Comparison of ENCODE assay signal across 8 cellular contexts in the genomic region with DNA sequence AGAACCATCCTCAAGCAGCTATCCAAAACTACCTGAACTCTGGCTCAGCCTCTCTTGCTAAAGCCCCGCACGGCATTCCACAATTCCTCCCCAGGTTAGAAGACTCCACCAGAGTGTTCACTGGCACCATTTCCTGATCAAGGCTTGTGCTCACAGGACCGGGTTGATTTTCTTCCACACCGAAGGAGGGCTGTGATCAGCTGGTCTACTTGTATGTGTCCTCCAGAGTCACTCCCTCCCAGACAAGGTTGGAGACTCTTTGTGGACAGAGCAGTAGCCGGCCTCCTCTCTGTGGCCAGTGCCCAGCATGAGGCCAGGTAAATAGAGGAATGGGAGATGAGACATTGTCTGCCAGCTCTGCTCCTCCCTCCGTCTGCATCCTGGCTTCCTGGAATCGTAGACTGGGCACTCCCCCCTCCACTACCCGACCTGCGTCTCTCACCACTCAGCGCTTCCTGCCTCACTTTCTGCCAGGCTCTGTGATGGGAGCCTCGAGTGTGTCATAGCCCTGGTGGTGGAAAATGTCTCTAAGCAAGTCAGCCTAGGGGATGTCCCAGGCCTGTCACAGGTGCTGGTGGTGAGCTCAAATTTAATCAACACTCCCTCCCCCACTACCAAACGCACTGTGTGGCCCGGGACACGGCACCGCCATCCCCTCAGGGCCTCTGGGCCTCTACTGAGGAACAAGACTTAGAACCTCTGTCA. TPM values are rescaled to one million over a fixed set of nuclear protein-coding genes. Genes with fewer than 3 reads are reported as not detected.
A peak's percentile ranks its signal among the peaks of the same experiment; 100 is the strongest.
DNase-seq lines count a peak whose midpoint lies in the region; ATAC-seq and TF ChIP-seq lines count a peak whose summit lies in the region.

No MANE protein-coding gene starts in this region.

- H3K27ac Mint-ChIP-seq in IgD-negative memory B cell (peak overlapping the region; percentile 57 to 78 (median 68)), endodermal cell (peak overlapping the region; percentile 95)
- H3K27ac Mint-ChIP-seq in activated CD4-positive, alpha-beta memory T cell treated with anti-CD3 and anti-CD28 coated beads for 36 hours = peak overlapping the region; percentile 100

- POLR2A ChIA-PET in activated CD4-positive, alpha-beta memory T cell treated with anti-CD3 and anti-CD28 coated beads for 36 hours (lab: Charles Lee) = interaction anchor here (0.6 to 9.8 kb wide), 27 partner anchors 14 to 598 kb away, joined by 3 to 139 read pairs (median 5); partner anchors contain the start of genes CYTH4, IL2RB, KCTD17 and MPST

- peak overlapping the region; percentile 2 to 89 (median 20) for H3K4me3 Mint-ChIP-seq in IgD-negative memory B cell
- H3K4me3 Mint-ChIP-seq in activated CD4-positive, alpha-beta memory T cell treated with anti-CD3 and anti-CD28 coated beads for 36 hours = peak overlapping the region; percentile 88
- H3K4me3 Mint-ChIP-seq in endodermal cell = peak overlapping the region; percentile 12

- no peaks in the 10 kb centered on the region for H3K27me3 ChIP-seq in endodermal cell (ENCODE audit: control insufficient read depth, insufficient read depth, low read length, poor library complexity, severe bottlenecking)

- CTCF ChIA-PET in activated CD4-positive, alpha-beta memory T cell treated with anti-CD3 and anti-CD28 coated beads for 36 hours (lab: Charles Lee) = interaction anchor here (0.7 to 9.1 kb wide), 21 partner anchors 11 to 138 kb away, joined by 3 to 91 read pairs (median 6); partner anchors contain the start of genes IL2RB, KCTD17 and TST

- no peaks in the 10 kb centered on the region for H3K9me3 ChIP-seq in endodermal cell (ENCODE audit: control insufficient read depth, low read length)

- WGBS in endodermal cell (ENCODE audit: insufficient coverage in 1 of 2, insufficient read length in 1 of 2), 2 experiments = 60 to 77% methylated on average over 7 to 15 of the region's 15 CpGs

- peak; percentile 56 for TF ChIP-seq CTCF in endodermal cell (conservative IDR thresholded peaks at IDR 0.05)

- H3K36me3 Mint-ChIP-seq in IgD-negative memory B cell = peaks cover 1% of the 10 kb centered on the region
- peaks cover 33% of the 10 kb centered on the region for H3K36me3 Mint-ChIP-seq in activated CD4-positive, alpha-beta memory T cell treated with anti-CD3 and anti-CD28 coated beads for 36 hours
- no peaks in the 10 kb centered on the region for H3K36me3 Mint-ChIP-seq in endodermal cell (ENCODE audit: low read depth)

- peak overlapping the region; percentile 38 for H3K9ac ChIP-seq in endodermal cell (ENCODE audit: extremely low read depth, low read length, poor library complexity, severe bottlenecking)

- H3K4me1 Mint-ChIP-seq in IgD-negative memory B cell (peaks cover 15 to 22% (median 20%) of the 10 kb centered on the region in 3 donors), endodermal cell (peaks cover 40% of the 10 kb centered on the region)
- peaks cover 81% of the 10 kb centered on the region for H3K4me1 Mint-ChIP-seq in activated CD4-positive, alpha-beta memory T cell treated with anti-CD3 and anti-CD28 coated beads for 36 hours (ENCODE audit: low read depth)

- DNase-seq in COR-L47 (lab: John Stamatoyannopoulos, UW) (peak; percentile 37), endodermal cell (peak; percentile 81), SIG-M5 (lab: John Stamatoyannopoulos, UW) (no peak), COLO668 (lab: John Stamatoyannopoulos, UW; ENCODE audit: unreplicated experiment) (no peak)
- peak; percentile 97 for DNase-seq in activated CD4-positive, alpha-beta memory T cell treated with anti-CD3 and anti-CD28 coated beads for 36 hours
- DNase-seq in stimulated activated CD4-positive, alpha-beta T cell treated with anti-CD3 and anti-CD28 coated beads, Interleukin-4, amount 100 ng/mL, for 1 hour = peak; percentile 86

- peaks cover 21% of the 10 kb centered on the region for H3K4me1 ChIP-seq in endodermal cell (ENCODE audit: control insufficient read depth, insufficient read depth, low read length)

- H3K27me3 Mint-ChIP-seq in IgD-negative memory B cell (peaks cover 2% of the 10 kb centered on the region), endodermal cell (ENCODE audit: insufficient read depth) (no peaks in the 10 kb centered on the region)
- no peaks in the 10 kb centered on the region for H3K27me3 Mint-ChIP-seq in activated CD4-positive, alpha-beta memory T cell treated with anti-CD3 and anti-CD28 coated beads for 36 hours

- intact Hi-C loops in activated CD4-positive, alpha-beta memory T cell treated with anti-CD3 and anti-CD28 coated beads for 36 hours (cut with micrococcal nuclease) = loop anchor here (1.0 to 10.0 kb wide), 10 partner anchors 16 to 597 kb away; partner anchors contain the start of genes EIF3D, IFT27 and IL2RB

- no peaks in the 10 kb centered on the region for H3K36me3 ChIP-seq in endodermal cell (ENCODE audit: control insufficient read depth, insufficient read depth, low read length)

- no peaks in the 10 kb centered on the region for H3K9me3 Mint-ChIP-seq in IgD-negative memory B cell
- no peaks in the 10 kb centered on the region for H3K9me3 Mint-ChIP-seq in activated CD4-positive, alpha-beta memory T cell treated with anti-CD3 and anti-CD28 coated beads for 36 hours
- H3K9me3 Mint-ChIP-seq in endodermal cell = no peaks in the 10 kb centered on the region

- no peak overlapping the region for H3K27ac ChIP-seq in endodermal cell (ENCODE audit: low read depth, low read length)

- peak overlapping the region; percentile 50 for H3K4me3 ChIP-seq in endodermal cell (ENCODE audit: low read length)

- ATAC-seq in GM21423 (IDR thresholded peaks at IDR 0.05; ENCODE audit: unreplicated experiment) = peak; percentile 87

RNA-seq across cellular contexts. Expression of gene TMPRSS6, which starts 12.5 kb away (rescaled TPM):
- polyA plus RNA-seq in IgD-negative memory B cell = not detected
- 10 to 100 TPM; 39.9 to 42.1 TPM for total RNA-seq in activated CD4-positive, alpha-beta memory T cell treated with anti-CD3 and anti-CD28 coated beads for 36 hours
- under 1 TPM; 0.22 to 0.31 TPM for total RNA-seq in endodermal cell
- polyA plus RNA-seq in endodermal cell (2013, experiment 1 of 2) = not detected
- not detected for polyA plus RNA-seq in endodermal cell (2013, experiment 2 of 2)

RNA-seq across cellular contexts. Expression of gene IL2RB, which starts 27.7 kb away (rescaled TPM):
- 13.2 TPM for polyA plus RNA-seq in IgD-negative memory B cell
- total RNA-seq in activated CD4-positive, alpha-beta memory T cell treated with anti-CD3 and anti-CD28 coated beads for 36 hours = 100 to 1,000 TPM; 306 to 310 TPM
- under 1 TPM; 0.15 to 0.42 TPM for total RNA-seq in endodermal cell
- polyA plus RNA-seq in endodermal cell (2013, experiment 1 of 2) = 1.1 TPM
- 1.5 TPM for polyA plus RNA-seq in endodermal cell (2013, experiment 2 of 2)

Comparison
In these comparisons a context has a peak if more than half of its experiments do, and no peak if none do; other contexts are left out.
1. DNase-seq: peak in COR-L47 (single experiment), activated CD4-positive, alpha-beta memory T cell treated with anti-CD3 and anti-CD28 coated beads for 36 hours (single experiment), endodermal cell (single experiment) and stimulated activated CD4-positive, alpha-beta T cell treated with anti-CD3 and anti-CD28 coated beads, Interleukin-4, amount 100 ng/mL, for 1 hour (single experiment); none in SIG-M5 (single experiment) and COLO668 (single experiment).
2. H3K4me3 Mint-ChIP-seq: peak in every context shown above with its lines; median percentile 88 in activated CD4-positive, alpha-beta memory T cell treated with anti-CD3 and anti-CD28 coated beads for 36 hours; 20 in IgD-negative memory B cell; 12 in endodermal cell.
3. RNA of gene TMPRSS6, which starts 12.5 kb away (total RNA-seq): 39.9 to 42.1 TPM in activated CD4-positive, alpha-beta memory T cell treated with anti-CD3 and anti-CD28 coated beads for 36 hours; 0.22 to 0.31 TPM in endodermal cell; every median in the first group is over 10 times any median in the second.
4. RNA of gene IL2RB, which starts 27.7 kb away (total RNA-seq): 306 to 310 TPM in activated CD4-positive, alpha-beta memory T cell treated with anti-CD3 and anti-CD28 coated beads for 36 hours; 0.15 to 0.42 TPM in endodermal cell; every median in the first group is over 100 times any median in the second.
5. Peak in every context shown above with its lines, with median percentiles within 50 percentile points of each other: H3K27ac Mint-ChIP-seq.